ENCODE assay signal across 20 cellular contexts in genomic region chr14:31411218-31411727, GRCh38. TPM values are rescaled to one million over a fixed set of nuclear protein-coding genes. Genes with fewer than 3 reads are reported as not detected.
A peak's percentile ranks its signal among the peaks of the same experiment; 100 is the strongest.
DNase-seq lines count a peak whose midpoint lies in the region; ATAC-seq and TF ChIP-seq lines count a peak whose summit lies in the region.
"Had no signal": no experiment of that assay in that cellular context is flagged by ENCODE, and none has a peak within 500 bp of the region (broad histone marks: within the 10 kb centered on the region; RNA-seq: fewer than 3 reads in every experiment).

No MANE protein-coding gene starts in this region.

- no peaks in the 10 kb centered on the region for H3K9me2 ChIP-seq in hepatocyte (replicated peaks; ENCODE audit: insufficient read depth)

- H2AFZ ChIP-seq in ACC112 (ENCODE audit: low read length, unreplicated experiment) (no peak overlapping the region), mammary epithelial cell (ENCODE audit: low read depth, low read length) (peak overlapping the region; percentile 39), hepatocyte (no peak overlapping the region)
- H2AFZ ChIP-seq: neural progenitor cell had no signal

- H3K4me2 ChIP-seq in mammary epithelial cell (ENCODE audit: insufficient read depth, low read depth, low read length) (no peak overlapping the region), hepatocyte (peak overlapping the region; percentile 34)

- dilution Hi-C loops in mammary epithelial cell (cut with HindIII; ENCODE audit: low sequenced_read_pairs): no loop called here

- H3K9ac ChIP-seq in mammary epithelial cell (ENCODE audit: insufficient read depth, low read length): no peak overlapping the region
- H3K9ac ChIP-seq: neural progenitor cell had no signal

- CTCF ChIA-PET in mammary epithelial cell (lab: Charles Lee; ENCODE audit: low non-redundant PET): no interaction called here

- no TSS peak for BruUV-seq in mammary epithelial cell (replicated peaks; lab: Mats Ljungman, UMichigan)

- no peaks in the 10 kb centered on the region for H3K27me3 ChIP-seq in ACC112 (ENCODE audit: insufficient read depth, low read length)
- no peaks in the 10 kb centered on the region for H3K27me3 ChIP-seq in HL-60 (ENCODE audit: insufficient read depth, poor library complexity, severe bottlenecking)
- no peaks in the 10 kb centered on the region for H3K27me3 ChIP-seq in mammary epithelial cell (ENCODE audit: insufficient read depth, low read length)
- H3K27me3 ChIP-seq in hepatocyte: no peaks in the 10 kb centered on the region
- no peaks in the 10 kb centered on the region for H3K27me3 ChIP-seq in spleen (replicated peaks in 1 of 7)
- H3K27me3 ChIP-seq: colonic mucosa, neural progenitor cell, sigmoid colon had no signal

- TF ChIP-seq POLR2A in spleen (IDR thresholded peaks at IDR 0.05): no peak

- peaks cover 35% of the 10 kb centered on the region for H3K79me2 ChIP-seq in ACC112 (ENCODE audit: control insufficient read depth, insufficient read depth, low read length, unreplicated experiment)
- H3K79me2 ChIP-seq in mammary epithelial cell (ENCODE audit: insufficient read depth, low read length): peaks cover 49% of the 10 kb centered on the region
- H3K79me2 ChIP-seq in hepatocyte: peaks cover 79% of the 10 kb centered on the region

- H3K9me3 ChIP-seq in mammary epithelial cell (replicated peaks; ENCODE audit: insufficient read depth, low read length): no peaks in the 10 kb centered on the region
- H3K9me3 ChIP-seq in hepatocyte (ENCODE audit: low read depth): no peaks in the 10 kb centered on the region
- no peaks in the 10 kb centered on the region for H3K9me3 ChIP-seq in spleen
- H3K9me3 ChIP-seq: Caco-2, colonic mucosa, sigmoid colon had no signal

- H3K4me1 ChIP-seq in ACC112 (ENCODE audit: control insufficient read depth, insufficient read depth, low read length, unreplicated experiment) (peaks cover 16% of the 10 kb centered on the region), mammary epithelial cell (ENCODE audit: insufficient read depth, low read length) (peaks cover 8% of the 10 kb centered on the region), hepatocyte (ENCODE audit: insufficient read depth) (peaks cover 8% of the 10 kb centered on the region), spleen (peaks cover 6 to 57% (median 33%) of the 10 kb centered on the region in 6 donors)

- WGBS in mammary epithelial cell (ENCODE audit: low coverage, missing lambda C conversion rate): 42% methylated on average over 2 of the region's 2 CpGs
- 38% methylated on average over 2 of the region's 2 CpGs for WGBS in hepatocyte (ENCODE audit: low lambda C conversion rate, missing lambda C conversion rate)
- 29 to 46% (median 33%) methylated on average over 2 of the region's 2 CpGs for WGBS in spleen, 5 donors

- H3K4me3 ChIP-seq in ACC112 (ENCODE audit: low read depth, low read length) (peak overlapping the region; percentile 11; the same call in 1 of the 2 replicates), HL-60 (replicated peaks; ENCODE audit: insufficient read depth, low read length) (no peak overlapping the region), mammary epithelial cell (replicated peaks in 1 of 3; ENCODE audit: insufficient read depth in 1 of 3, low read depth in 2 of 3, low read length in 3 of 3) (no peak overlapping the region), hepatocyte (no peak overlapping the region), spleen (no peak overlapping the region)
- H3K4me3 ChIP-seq: colonic mucosa, neural progenitor cell, sigmoid colon had no signal

- no peak for ATAC-seq in HG03108 (IDR thresholded peaks at IDR 0.05; ENCODE audit: unreplicated experiment)

- in situ Hi-C loops in mammary epithelial cell (cut with MboI; ENCODE audit: low sequenced_read_pairs in 2 of 2): no loop called here

- H3K27ac ChIP-seq in ACC112 (ENCODE audit: low read depth, low read length) (no peak overlapping the region), HL-60 (replicated peaks) (peak overlapping the region; percentile 83), mammary epithelial cell (ENCODE audit: insufficient read depth, low read depth, low read length) (no peak overlapping the region), hepatocyte (no peak overlapping the region), spleen (peak overlapping the region in 3 of 8 donors; percentile 31 to 84 (median 66))
- H3K27ac ChIP-seq: colonic mucosa had no signal

- no peak for DNase-seq in HL-60 (ENCODE audit: low read depth in 1 of 2, low spot score in 1 of 2)
- no peak for DNase-seq in mammary epithelial cell
- peak; percentile 11 for DNase-seq in hepatocyte (ENCODE audit: low spot score)
- no peak for DNase-seq in spleen
- no peak for DNase-seq in kidney glomerular epithelial cell (lab: John Stamatoyannopoulos, UW)
- DNase-seq in HuH-7.5 (ENCODE audit: low spot score): no peak
- DNase-seq: activated CD4-positive, alpha-beta T cell treated with anti-CD3 and anti-CD28 coated beads, Interleukin-2, amount 10 ng/mL, durations not matched to agents 24 days and 14 days; activated CD8-positive, alpha-beta memory T cell treated with anti-CD3 and anti-CD28 coated beads, Interleukin-2, amount 50 U/mL, for 4 hours; activated effector memory CD4-positive, alpha-beta T cell treated with anti-CD3 and anti-CD28 coated beads, Interleukin-2, amount 50 U/mL, for 16 hours; amygdala; Caco-2; colonic mucosa; GDM1; head of caudate nucleus; NCI-H1092; NCI-H748 treated with DMSO at 0.1 percent for 48 hours; sigmoid colon had no signal

- H3K36me3 ChIP-seq in ACC112 (ENCODE audit: insufficient read depth, low read length) (no peaks in the 10 kb centered on the region; the same call in 1 of the 2 replicates), mammary epithelial cell (ENCODE audit: insufficient read depth, low read length) (no peaks in the 10 kb centered on the region), hepatocyte (replicated peaks; ENCODE audit: insufficient read depth, low read depth) (no peaks in the 10 kb centered on the region), spleen (no peaks in the 10 kb centered on the region)
- H3K36me3 ChIP-seq: colonic mucosa, neural progenitor cell, sigmoid colon had no signal

- H4K20me1 ChIP-seq in mammary epithelial cell (ENCODE audit: insufficient read depth, low read length) (no peaks in the 10 kb centered on the region), hepatocyte (ENCODE audit: insufficient read depth, poor library complexity, severe bottlenecking) (no peaks in the 10 kb centered on the region)

- TF ChIP-seq CTCF in HL-60 (IDR thresholded peaks at IDR 0.05; ENCODE audit: insufficient read depth, low read length) (no peak), mammary epithelial cell (conservative IDR thresholded peaks at IDR 0.05 in 1 of 2, IDR thresholded peaks at IDR 0.05 in 1 of 2; ENCODE audit: extremely low read depth in 1 of 2, insufficient read depth in 1 of 2, low read depth in 1 of 2, low read length in 2 of 2) (no peak), hepatocyte (IDR thresholded peaks at IDR 0.05; ENCODE audit: poor library complexity) (no peak), spleen (IDR thresholded peaks at IDR 0.05 in 8 of 11, conservative IDR thresholded peaks at IDR 0.05 in 3 of 11) (no peak)

- intact Hi-C loops in mammary epithelial cell (cut with micrococcal nuclease): no loop called here
- intact Hi-C loops in spleen (cut with DNase I; ENCODE audit: low total_unique reads): no loop called here

RNA-seq across cellular contexts. Expression of gene HEATR5A, which starts 9.1 kb away (rescaled TPM):
- total RNA-seq in mammary epithelial cell: 10 to 100 TPM; 32.1 to 37.5 TPM
- 12.2 TPM for polyA plus RNA-seq in mammary epithelial cell
- 18.1 TPM for polyA minus RNA-seq in mammary epithelial cell
- total RNA-seq in hepatocyte: 22.2 and 25.3 TPM in 2 replicates
- 14.9 and 17.9 TPM in 2 replicates for polyA plus RNA-seq in hepatocyte
- 10 to 100 TPM; 22.1 to 52.2 (median 36.0) TPM for total RNA-seq in spleen
- 1 to 10 TPM; 4.4 to 7.5 (median 5.0) TPM for polyA plus RNA-seq in spleen

RNA-seq across cellular contexts. Expression of gene DTD2, which starts 46.0 kb away (rescaled TPM):
- total RNA-seq in mammary epithelial cell: 10 to 100 TPM; 21.4 to 59.5 TPM
- polyA plus RNA-seq in mammary epithelial cell: 21.8 TPM
- 12.4 TPM for polyA minus RNA-seq in mammary epithelial cell
- 36.6 and 49.2 TPM in 2 replicates for total RNA-seq in hepatocyte
- polyA plus RNA-seq in hepatocyte: 13.1 and 13.7 TPM in 2 replicates
- total RNA-seq in spleen: 10 to 100 TPM; 14.2 to 27.7 (median 18.3) TPM
- 10 to 100 TPM in 1 of 3 donors, 1 to 10 TPM in 2; 5.6 to 15.4 (median 9.8) TPM for polyA plus RNA-seq in spleen
